ENCODE assay signal across 10 cellular contexts in genomic region chr2:186426153-186427016, GRCh38. TPM values are rescaled to one million over a fixed set of nuclear protein-coding genes. Genes with fewer than 3 reads are reported as not detected.
A peak's percentile ranks its signal among the peaks of the same experiment; 100 is the strongest.
DNase-seq lines count a peak whose midpoint lies in the region; ATAC-seq and TF ChIP-seq lines count a peak whose summit lies in the region.
"Had no signal": no experiment of that assay in that cellular context is flagged by ENCODE, and none has a peak within 500 bp of the region (broad histone marks: within the 10 kb centered on the region; RNA-seq: fewer than 3 reads in every experiment).

No MANE protein-coding gene starts in this region.

- no peak for TF ChIP-seq RAD21 in SK-N-SH (IDR thresholded peaks at IDR 0.05; ENCODE audit: low read length)

- H3K4me2 ChIP-seq in SK-N-SH = no peak overlapping the region

- no peaks in the 10 kb centered on the region for H3K79me2 ChIP-seq in SK-N-SH (ENCODE audit: insufficient read depth)

- H3K4me3 ChIP-seq in GM12865 (ENCODE audit: low read depth, low read length) (no peak overlapping the region), SK-N-SH (ENCODE audit: low read depth in 2 of 2, low read length in 1 of 2) (no peak overlapping the region)

- H3K27ac ChIP-seq in SK-N-SH (ENCODE audit: low read depth in 2 of 2, low read length in 1 of 2) = no peak overlapping the region

- DNase-seq in GM12865 (ENCODE audit: low read depth) = peak; percentile 63
- DNase-seq in NOMO-1 treated with DMSO at 0.1 percent for 48 hours (lab: John Stamatoyannopoulos, UW; ENCODE audit: unreplicated experiment) = peak; percentile 29
- no peak for DNase-seq in SK-N-SH
- DNase-seq in NCI-H1092 (lab: John Stamatoyannopoulos, UW) = no peak
- no peak for DNase-seq in SHP77 (lab: John Stamatoyannopoulos, UW)
- DNase-seq: activated T-cell treated with anti-CD3 and anti-CD28 coated beads, Interleukin-2, amount 50 U/mL, for 72 hours; mesenchymal stem cell had no signal

- H3K9ac ChIP-seq in SK-N-SH = no peak overlapping the region

- TF ChIP-seq CTCF in GM12865 (IDR thresholded peaks at IDR 0.05; ENCODE audit: insufficient read depth, low read depth, low read length, missing control alignments) = no peak
- TF ChIP-seq CTCF in SK-N-SH (IDR thresholded peaks at IDR 0.05) = no peak

- H2AFZ ChIP-seq in SK-N-SH (ENCODE audit: low read depth) = no peak overlapping the region

- H4K20me1 ChIP-seq in SK-N-SH (ENCODE audit: insufficient read depth) = no peaks in the 10 kb centered on the region

- H3K9me2 ChIP-seq in SK-N-SH = no peaks in the 10 kb centered on the region

- H3K36me3 ChIP-seq in SK-N-SH (replicated peaks in 1 of 2; ENCODE audit: control insufficient read depth in 1 of 2, insufficient read depth in 2 of 2, low read length in 1 of 2) = no peaks in the 10 kb centered on the region

- ATAC-seq in GM19438 (IDR thresholded peaks at IDR 0.05; ENCODE audit: low read depth, unreplicated experiment) (peak; percentile 95), HG03039 (IDR thresholded peaks at IDR 0.05; ENCODE audit: unreplicated experiment) (peak; percentile 90), esophagus mucosa (no peak)

- no peaks in the 10 kb centered on the region for H3K9me3 ChIP-seq in SK-N-SH

- CTCF ChIA-PET in SK-N-SH (lab: Yijun Ruan, JAX) = no interaction called here

- H3F3A ChIP-seq in SK-N-SH (replicated peaks; ENCODE audit: insufficient read depth) = no peaks in the 10 kb centered on the region

- TF ChIP-seq EP300 in SK-N-SH (IDR thresholded peaks at IDR 0.05; ENCODE audit: borderline replicate concordance in 1 of 2, low read depth in 1 of 2, low read length in 1 of 2) = no peak

- 90% methylated on average over 3 of the region's 3 CpGs for WGBS in SK-N-SH (ENCODE audit: low lambda C conversion rate)

- no peaks in the 10 kb centered on the region; a peak in 1 of 4 replicates for H3K4me1 ChIP-seq in SK-N-SH (ENCODE audit: control insufficient read depth in 1 of 2, insufficient read depth in 2 of 2, low read depth in 1 of 2, low read length in 1 of 2)

- H3K27me3 ChIP-seq in SK-N-SH (ENCODE audit: insufficient read depth) = no peaks in the 10 kb centered on the region

- POLR2A ChIA-PET in SK-N-SH (lab: Yijun Ruan, JAX) = no interaction called here

TF ChIP-seq in SK-N-SH, 30 proteins besides CTCF, POLR2A, EP300 and RAD21:
- TF ChIP-seq EZH2phosphoT487 (IDR thresholded peaks at IDR 0.05; ENCODE audit: borderline replicate concordance, low read depth) (no peak), MEF2A (IDR thresholded peaks at IDR 0.05; ENCODE audit: borderline replicate concordance, low read depth) (no peak), RXRA (IDR thresholded peaks at IDR 0.05; ENCODE audit: borderline replicate concordance, low read depth) (no peak), IRF3 (IDR thresholded peaks at IDR 0.05; ENCODE audit: low read depth, low read length) (no peak), GATA2 (CRISPR knock-in tag; IDR thresholded peaks at IDR 0.05) (no peak), TEAD4 (IDR thresholded peaks at IDR 0.05; ENCODE audit: borderline replicate concordance, insufficient read depth) (no peak)
- TF ChIP-seq, protein P1, sequence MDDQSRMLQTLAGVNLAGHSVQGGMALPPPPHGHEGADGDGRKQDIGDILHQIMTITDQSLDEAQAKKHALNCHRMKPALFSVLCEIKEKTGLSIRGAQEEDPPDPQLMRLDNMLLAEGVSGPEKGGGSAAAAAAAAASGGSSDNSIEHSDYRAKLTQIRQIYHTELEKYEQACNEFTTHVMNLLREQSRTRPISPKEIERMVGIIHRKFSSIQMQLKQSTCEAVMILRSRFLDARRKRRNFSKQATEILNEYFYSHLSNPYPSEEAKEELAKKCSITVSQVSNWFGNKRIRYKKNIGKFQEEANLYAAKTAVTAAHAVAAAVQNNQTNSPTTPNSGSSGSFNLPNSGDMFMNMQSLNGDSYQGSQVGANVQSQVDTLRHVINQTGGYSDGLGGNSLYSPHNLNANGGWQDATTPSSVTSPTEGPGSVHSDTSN (IDR thresholded peaks at IDR 0.05) = no peak
- TF ChIP-seq, protein P2, sequence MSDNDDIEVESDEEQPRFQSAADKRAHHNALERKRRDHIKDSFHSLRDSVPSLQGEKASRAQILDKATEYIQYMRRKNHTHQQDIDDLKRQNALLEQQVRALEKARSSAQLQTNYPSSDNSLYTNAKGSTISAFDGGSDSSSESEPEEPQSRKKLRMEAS (IDR thresholded peaks at IDR 0.05; ENCODE audit: low read depth) = no peak
TF ChIP-seq in SK-N-SH: peak in this region for 0.

RNA-seq across cellular contexts. Expression of gene ZC3H15, which starts 59.7 kb away (rescaled TPM):
- 26.5 and 27.7 TPM in 2 replicates for polyA plus RNA-seq in SK-N-SH (2012; rRNA removed)
- polyA plus RNA-seq in SK-N-SH (2012; cell fraction: cytosol; rRNA removed) = 33.9 and 52.2 TPM in 2 replicates
- 17.5 and 44.8 TPM in 2 replicates for polyA plus RNA-seq in SK-N-SH (2012; cell fraction: nucleus; rRNA removed)
- total RNA-seq in esophagus mucosa = 37.2 TPM

Comparison
In these comparisons a context has a peak if more than half of its experiments do, and no peak if none do; other contexts are left out.
1. DNase-seq: peak in GM12865 (single experiment) and NOMO-1 treated with DMSO at 0.1 percent for 48 hours (single experiment); none in SK-N-SH (single experiment), NCI-H1092 (single experiment) and SHP77 (0 of 2).